Comparison of ENCODE assay signal across 8 cellular contexts in the genomic region with DNA sequence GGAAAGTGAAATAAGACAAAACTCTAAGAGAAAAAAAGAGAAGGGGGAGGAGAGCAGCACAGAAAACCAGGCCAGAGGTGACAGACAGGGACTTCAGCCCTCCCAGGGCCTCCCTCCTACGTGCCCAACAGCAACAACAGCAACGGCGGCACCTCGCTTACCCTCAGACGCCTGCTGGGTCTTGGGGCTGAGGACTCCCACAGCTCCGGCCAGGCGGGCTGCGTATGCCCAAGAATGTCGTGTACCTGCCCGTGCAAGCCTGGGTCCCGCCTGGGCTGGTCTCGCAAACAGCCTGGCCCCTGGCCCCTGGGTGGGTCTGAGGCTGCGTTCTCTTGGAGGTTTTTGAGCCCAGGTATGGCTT. TPM values are rescaled to one million over a fixed set of nuclear protein-coding genes. Genes with fewer than 3 reads are reported as not detected.
DNase-seq lines count a peak whose midpoint lies in the region; ATAC-seq and TF ChIP-seq lines count a peak whose summit lies in the region.

No MANE protein-coding gene starts in this region.

- no peaks in the 10 kb centered on the region for H3K9me3 ChIP-seq in Peyer's patch

- H3K27me3 ChIP-seq in Peyer's patch (no peaks in the 10 kb centered on the region), layer of hippocampus (ENCODE audit: control insufficient read depth, insufficient read depth, low read length) (no peaks in the 10 kb centered on the region)

- no peak for TF ChIP-seq POLR2A in Peyer's patch (IDR thresholded peaks at IDR 0.05)

- H3K4me1 ChIP-seq in Peyer's patch, result peaks cover 13 to 60% (median 36%) of the 10 kb centered on the region in 4 donors

- no peak for TF ChIP-seq CTCF in Peyer's patch (IDR thresholded peaks at IDR 0.05)

- DNase-seq in Peyer's patch, result peak in 2 of 3 donors; percentile 68 to 70
- peak; percentile 24 for DNase-seq in stimulated activated CD8-positive, alpha-beta memory T cell treated with anti-CD3 and anti-CD28 coated beads, Interleukin-4, amount 100 ng/mL, for 24 hours (ENCODE audit: low read depth)

- H3K4me3 ChIP-seq in GM08714 (ENCODE audit: low read length) (peak overlapping the region; percentile 71), Peyer's patch (peak overlapping the region; percentile 46 to 79 (median 56))

- peaks cover 0 to 11% (median 0%) of the 10 kb centered on the region in 3 donors for H3K36me3 ChIP-seq in Peyer's patch

- ATAC-seq in GM21529 (IDR thresholded peaks at IDR 0.05; ENCODE audit: unreplicated experiment), result no peak
- no peak for ATAC-seq in GM21786 (IDR thresholded peaks at IDR 0.05; ENCODE audit: unreplicated experiment)
- no peak for ATAC-seq in HG03280 (IDR thresholded peaks at IDR 0.05; ENCODE audit: unreplicated experiment)

- H3K27ac ChIP-seq in Peyer's patch (peak overlapping the region; percentile 81 to 90 (median 89)), angular gyrus (ENCODE audit: low read depth, low read length) (peak overlapping the region; percentile 74), layer of hippocampus (ENCODE audit: low read depth, low read length) (peak overlapping the region; percentile 89)

RNA-seq across cellular contexts. Expression of gene ARAP1, which starts 30.5 kb away (rescaled TPM):
- 100 to 1,000 TPM; 122 to 285 (median 145) TPM for total RNA-seq in Peyer's patch

RNA-seq across cellular contexts. Expression of gene PDE2A, which starts 47.4 kb away (rescaled TPM):
- 10 to 100 TPM in 3 of 4 donors, 1 to 10 TPM in 1; 8.4 to 75.9 (median 33.1) TPM for total RNA-seq in Peyer's patch
